24 cellular contexts compared by ENCODE assay signal in the genomic region with DNA sequence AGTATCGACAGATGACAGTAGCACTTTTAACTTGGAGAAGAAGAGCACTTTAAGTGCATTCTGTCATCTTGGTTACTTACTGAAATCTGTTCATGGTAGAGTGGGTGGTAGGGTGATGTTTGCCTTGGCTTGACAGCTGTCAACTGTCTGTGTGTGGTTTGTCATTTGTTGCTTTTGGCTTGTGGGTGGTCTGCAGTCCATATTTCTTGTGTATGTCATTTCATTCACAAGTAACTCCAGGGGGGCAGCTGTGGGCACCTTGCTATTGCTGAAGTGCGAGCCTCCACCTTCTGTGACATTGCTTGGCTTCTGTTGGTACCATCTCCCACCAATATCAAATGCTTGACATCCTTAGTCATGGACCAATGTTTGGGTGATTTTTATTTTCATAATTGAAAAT.
"Had no signal": no experiment of that assay in that cellular context is flagged by ENCODE, and none has a peak within 500 bp of the region (broad histone marks: within the 10 kb centered on the region; RNA-seq: fewer than 3 reads in every experiment).

No MANE protein-coding gene starts in this region.

- H3K27me3 ChIP-seq: left lung, ovary, right atrium auricular region, right lobe of liver, suprapubic skin, tibial nerve, vagina had no signal

- H3K4me1 ChIP-seq: left lung, lower lobe of right lung, right lobe of liver, suprapubic skin, vagina had no signal

- H3K4me3 ChIP-seq: left lung, lower lobe of right lung, ovary, right atrium auricular region, right lobe of liver, skin epidermis, suprapubic skin, thoracic aorta, tibial nerve, vagina had no signal

- DNase-seq: hypothalamus; immature natural killer cell; kidney; left colon; left lung; lower lobe of right lung; mammary epithelial cell; mesenchymal stem cell; naive B cell; natural killer cell; nephron progenitor cell; ovary; right lobe of liver; stimulated activated CD4-positive, alpha-beta T cell treated with anti-CD3 and anti-CD28 coated beads, Interleukin-12 subunit alpha, Interleukin-12 subunit beta, amount 100 ng/mL, for 4 hours; stimulated activated CD4-positive, alpha-beta T cell treated with anti-CD3 and anti-CD28 coated beads, Interleukin-15, amount 100 ng/mL, for 24 hours; stimulated activated CD4-positive, alpha-beta T cell treated with anti-CD3 and anti-CD28 coated beads, Interleukin-4, amount 100 ng/mL, for 24 hours; stimulated activated naive CD4-positive, alpha-beta T cell had no signal

- H3K36me3 ChIP-seq: left lung, lower lobe of right lung, ovary, right atrium auricular region, right lobe of liver, suprapubic skin, thoracic aorta, tibial nerve, vagina had no signal

- H3K9me3 ChIP-seq: left lung, lower lobe of right lung, ovary, right atrium auricular region, right lobe of liver, suprapubic skin, thoracic aorta, tibial nerve, vagina had no signal

- H3K27ac ChIP-seq: left lung, lower lobe of right lung, ovary, right atrium auricular region, right lobe of liver, skin epidermis, suprapubic skin, thoracic aorta, tibial nerve, vagina had no signal

- ATAC-seq: left colon; left lung; lower lobe of right lung; natural killer cell; right lobe of liver; stimulated activated effector memory CD8-positive, alpha-beta T cell treated with anti-CD3 and anti-CD28 coated beads, Interleukin-12 subunit alpha, Interleukin-12 subunit beta, amount 100 ng/mL, for 72 hours had no signal
